ENCODE assay signal across 21 cellular contexts in the genomic region with DNA sequence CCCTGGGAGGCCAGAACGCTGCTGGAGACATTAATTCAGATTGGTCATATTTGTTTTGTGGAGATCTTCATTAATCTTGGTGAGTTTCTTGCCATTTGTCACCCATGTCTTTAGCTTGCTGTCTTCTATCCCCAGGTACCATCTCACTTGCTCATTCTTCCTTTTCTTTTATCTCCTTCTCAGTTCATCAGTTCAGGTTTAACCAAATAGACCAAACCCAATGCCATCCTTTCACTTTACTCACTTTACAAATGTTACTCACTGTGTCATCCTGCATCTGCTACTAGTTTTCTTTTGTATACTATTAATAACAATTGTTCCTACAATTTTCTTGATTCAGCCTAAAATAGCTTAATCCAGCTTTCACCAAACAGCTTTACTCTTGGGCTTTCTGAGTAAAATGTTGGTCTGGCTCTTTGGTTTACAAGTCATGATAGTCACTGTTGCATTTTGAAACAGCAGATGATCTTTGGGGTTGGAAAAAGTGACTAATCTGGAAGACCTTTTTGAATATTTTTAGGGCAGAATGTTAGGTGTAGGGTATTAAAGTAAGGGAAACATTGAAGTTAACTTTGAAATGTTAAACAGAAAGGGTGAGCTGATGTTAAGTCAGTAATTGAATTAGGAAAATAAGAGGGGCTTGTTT.
"Had no signal": no experiment of that assay in that cellular context is flagged by ENCODE, and none has a peak within 500 bp of the region (broad histone marks: within the 10 kb centered on the region; RNA-seq: fewer than 3 reads in every experiment).

No MANE protein-coding gene starts in this region.

- H3K4me1 Mint-ChIP-seq: activated B cell treated with CpG ODN at 0.5 μM for 24 hours; activated CD4-positive, alpha-beta T cell treated with anti-CD3 and anti-CD28 coated beads, Interleukin-2, amount 10 ng/mL, durations not matched to agents 7 days and 5 days; activated naive CD4-positive, alpha-beta T cell treated with anti-CD3 and anti-CD28 coated beads, Interleukin-2, amount 50 U/mL, for 24 hours had no signal

- ATAC-seq: body of pancreas, gastroesophageal sphincter, heart left ventricle had no signal

- H3K4me3 Mint-ChIP-seq: activated B cell treated with CpG ODN at 0.5 μM for 24 hours; activated CD4-positive, alpha-beta T cell treated with anti-CD3 and anti-CD28 coated beads, Interleukin-2, amount 10 ng/mL, durations not matched to agents 7 days and 5 days; activated naive CD4-positive, alpha-beta T cell treated with anti-CD3 and anti-CD28 coated beads, Interleukin-2, amount 50 U/mL, for 24 hours; stimulated activated naive CD8-positive, alpha-beta T cell treated with anti-CD3 and anti-CD28 coated beads, Interleukin-15, Interleukin-2, amounts not matched to agents 100 ng/mL and 50 ng/mL, for 24 hours had no signal

- DNase-seq: activated B cell treated with CpG ODN at 0.5 μM for 24 hours; activated CD4-positive, alpha-beta T cell treated with anti-CD3 and anti-CD28 coated beads, Interleukin-2, amount 10 ng/mL, durations not matched to agents 7 days and 5 days; activated effector memory CD4-positive, alpha-beta T cell treated with anti-CD3 and anti-CD28 coated beads, Interleukin-2, amount 50 U/mL, for 16 hours; activated T-cell treated with anti-CD3 and anti-CD28 coated beads for 4 hours; amniotic stem cell; body of pancreas; heart left ventricle; kidney glomerular epithelial cell; left ventricle myocardium inferior; mammary epithelial cell; occipital lobe; posterior cingulate gyrus; sigmoid colon; SK-N-SH; spleen; T-helper 9 cell; trophoblast cell had no signal

- H3K27me3 Mint-ChIP-seq: activated B cell treated with CpG ODN at 0.5 μM for 24 hours; activated CD4-positive, alpha-beta T cell treated with anti-CD3 and anti-CD28 coated beads, Interleukin-2, amount 10 ng/mL, durations not matched to agents 7 days and 5 days; activated naive CD4-positive, alpha-beta T cell treated with anti-CD3 and anti-CD28 coated beads, Interleukin-2, amount 50 U/mL, for 24 hours had no signal

- H3K4me3 ChIP-seq: body of pancreas, gastroesophageal sphincter, heart left ventricle, left ventricle myocardium inferior, sigmoid colon, spleen, vagina had no signal

- H3K36me3 Mint-ChIP-seq: activated naive CD4-positive, alpha-beta T cell treated with anti-CD3 and anti-CD28 coated beads, Interleukin-2, amount 50 U/mL, for 24 hours had no signal

- H3K9me3 Mint-ChIP-seq: activated B cell treated with CpG ODN at 0.5 μM for 24 hours; activated CD4-positive, alpha-beta T cell treated with anti-CD3 and anti-CD28 coated beads, Interleukin-2, amount 10 ng/mL, durations not matched to agents 7 days and 5 days; activated naive CD4-positive, alpha-beta T cell treated with anti-CD3 and anti-CD28 coated beads, Interleukin-2, amount 50 U/mL, for 24 hours; stimulated activated naive CD8-positive, alpha-beta T cell treated with anti-CD3 and anti-CD28 coated beads, Interleukin-15, Interleukin-2, amounts not matched to agents 100 ng/mL and 50 ng/mL, for 24 hours had no signal

- H3K27ac Mint-ChIP-seq: activated B cell treated with CpG ODN at 0.5 μM for 24 hours; activated CD4-positive, alpha-beta T cell treated with anti-CD3 and anti-CD28 coated beads, Interleukin-2, amount 10 ng/mL, durations not matched to agents 7 days and 5 days; activated naive CD4-positive, alpha-beta T cell treated with anti-CD3 and anti-CD28 coated beads, Interleukin-2, amount 50 U/mL, for 24 hours; stimulated activated naive CD8-positive, alpha-beta T cell treated with anti-CD3 and anti-CD28 coated beads, Interleukin-15, Interleukin-2, amounts not matched to agents 100 ng/mL and 50 ng/mL, for 24 hours had no signal
